Comparison of ENCODE assay signal across 8 cellular contexts in genomic region chr15:77634266-77634962, GRCh38. TPM values are rescaled to one million over a fixed set of nuclear protein-coding genes. Genes with fewer than 3 reads are reported as not detected.
A peak's percentile ranks its signal among the peaks of the same experiment; 100 is the strongest.
DNase-seq lines count a peak whose midpoint lies in the region; ATAC-seq and TF ChIP-seq lines count a peak whose summit lies in the region.

No MANE protein-coding gene starts in this region.

- no peak overlapping the region for H3K27ac ChIP-seq in thyroid gland

- peak overlapping the region; percentile 90 for H3K4me3 Mint-ChIP-seq in neural crest cell

- H3K27me3 Mint-ChIP-seq in neural crest cell (ENCODE audit: low read depth): peaks cover 30% of the 10 kb centered on the region

- peak; percentile 63 for TF ChIP-seq CTCF in fibroblast of mammary gland (conservative IDR thresholded peaks at IDR 0.05; ENCODE audit: control insufficient read depth, insufficient read depth, low read depth, low read length)
- peak; percentile 81 for TF ChIP-seq CTCF in neural crest cell (conservative IDR thresholded peaks at IDR 0.05)
- peak in 2 of 6 experiments; percentile 11 to 26 for TF ChIP-seq CTCF in thyroid gland (IDR thresholded peaks at IDR 0.05)

- no peak for ATAC-seq in HG02610 (IDR thresholded peaks at IDR 0.05; ENCODE audit: unreplicated experiment)

- no peaks in the 10 kb centered on the region for H3K9me3 ChIP-seq in thyroid gland

- peaks cover 5% of the 10 kb centered on the region for H3K27me3 ChIP-seq in thyroid gland

- H3K36me3 ChIP-seq in thyroid gland: no peaks in the 10 kb centered on the region

- H3K4me1 Mint-ChIP-seq in neural crest cell: peaks cover 25% of the 10 kb centered on the region

- H3K27ac Mint-ChIP-seq in neural crest cell (ENCODE audit: unreplicated experiment): peak overlapping the region; percentile 43

- 6 to 12% methylated on average over 5 to 12 of the region's 34 CpGs for WGBS in thyroid gland, 2 donors

- H3K36me3 Mint-ChIP-seq in neural crest cell (ENCODE audit: low read depth): no peaks in the 10 kb centered on the region

- peaks cover 0 to 26% of the 10 kb centered on the region in 2 donors for H3K4me1 ChIP-seq in thyroid gland

- intact Hi-C loops in thyroid gland (cut with DNase I): loop anchor here (5.0 kb wide), 2 partner anchors 188 to 517 kb away; no protein-coding TSS in a partner anchor

- no peak for TF ChIP-seq POLR2A in thyroid gland (IDR thresholded peaks at IDR 0.05)

- no peaks in the 10 kb centered on the region for H3K9me3 Mint-ChIP-seq in neural crest cell

- DNase-seq in SIG-M5 treated with dmso at 0.1 percent for 504 hours (lab: John Stamatoyannopoulos, UW; ENCODE audit: unreplicated experiment) (peak; percentile 58), SIG-M5 (lab: John Stamatoyannopoulos, UW) (no peak), NCI-H748 (lab: John Stamatoyannopoulos, UW; ENCODE audit: unreplicated experiment) (peak; percentile 73), activated T-cell treated with anti-CD3 and anti-CD28 coated beads for 4 hours (peak; percentile 43), fibroblast of mammary gland (ENCODE audit: low read depth) (peak; percentile 58), neural crest cell (ENCODE audit: low read depth, low spot score) (peak; percentile 80), thyroid gland (peak; percentile 42 to 44)

- H3K4me3 ChIP-seq in fibroblast of mammary gland (ENCODE audit: control insufficient read depth, low read depth, low read length) (no peak overlapping the region), thyroid gland (replicated peaks in 1 of 3) (no peak overlapping the region)

RNA-seq across cellular contexts. Expression of gene LINGO1, which starts 1.7 kb away (rescaled TPM):
- total RNA-seq in neural crest cell (31.0 and 36.8 TPM in 2 replicates), thyroid gland (1 to 10 TPM in 2 of 4 donors, under 1 TPM in 1, not detected in 1; 0.13 to 1.1 (median 1.0) TPM)

Comparison
In these comparisons a context has a peak if more than half of its experiments do, and no peak if none do; other contexts are left out.
1. RNA of gene LINGO1, which starts 1.7 kb away (total RNA-seq): 31.0 to 36.8 TPM in neural crest cell; 0.13 to 1.1 TPM in thyroid gland; every median in the first group is over 10 times any median in the second.